Comparison of ENCODE assay signal across 1 cellular context in the genomic region with DNA sequence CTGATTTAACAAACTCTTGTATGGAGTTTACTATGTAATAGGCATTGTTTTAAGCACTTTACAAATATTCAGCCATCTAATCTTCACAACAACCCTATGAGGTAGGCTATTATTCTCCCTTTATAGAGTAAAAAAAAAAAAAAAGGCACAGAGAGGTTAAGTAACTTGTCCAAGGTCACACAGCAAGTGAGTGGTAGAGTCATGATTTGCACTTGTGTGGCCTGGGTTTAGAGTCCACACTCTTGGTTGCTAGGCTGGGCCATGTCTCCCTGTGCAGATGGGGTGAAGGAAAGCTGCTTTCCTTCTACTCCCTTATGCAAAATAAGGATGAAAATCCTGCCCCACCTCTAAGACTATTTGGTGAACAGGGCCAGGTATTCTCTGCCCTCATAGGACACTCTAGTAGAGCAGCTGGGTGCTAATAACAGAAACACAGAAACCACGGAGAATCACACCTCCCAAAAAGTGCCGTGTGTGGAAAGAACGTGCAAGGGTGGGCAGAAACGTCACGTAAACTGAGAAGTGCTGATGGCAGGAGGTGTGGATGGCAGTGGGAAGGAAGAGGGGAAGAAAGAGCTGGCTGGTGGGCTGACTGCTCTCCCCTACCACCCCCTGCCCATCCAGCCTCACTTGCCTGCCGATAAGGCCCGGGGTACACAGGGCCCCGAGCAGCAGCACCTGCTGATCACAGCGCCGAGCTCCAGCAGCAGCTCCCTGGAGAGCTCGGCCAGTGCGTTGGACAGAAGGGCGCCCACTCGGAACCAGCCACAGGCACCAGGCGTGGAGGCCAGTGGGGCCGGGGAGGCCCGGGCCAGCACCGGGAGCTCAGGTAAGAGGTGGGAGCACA.
TF ChIP-seq lines count a peak whose summit lies in the region.

No MANE protein-coding gene starts in this region.

TF ChIP-seq in GM23338, 12 proteins besides CTCF, POLR2A, EP300 and RAD21 (continued from another document):
- TF ChIP-seq ZNF462 (CRISPR knock-in tag; IDR thresholded peaks at IDR 0.05), result no peak
